Comparison of ENCODE assay signal across 1 cellular context in genomic region chr6:27684264-27685211, GRCh38.
A peak's percentile ranks its signal among the peaks of the same experiment; 100 is the strongest.
TF ChIP-seq lines count a peak whose summit lies in the region.

No MANE protein-coding gene starts in this region.

TF ChIP-seq in HepG2, 621 proteins besides CTCF, POLR2A, EP300 and RAD21 (continued from another document):
- TF ChIP-seq HMGXB3 (CRISPR knock-in tag; IDR thresholded peaks at IDR 0.05; ENCODE audit: borderline replicate concordance): no peak; the same call in 1 of the 2 replicates
- TF ChIP-seq EED (CRISPR knock-in tag; IDR thresholded peaks at IDR 0.05): no peak
- TF ChIP-seq ZNF513 (CRISPR knock-in tag; conservative IDR thresholded peaks at IDR 0.05): no peak
- 0 out of 2 replicates have a peak, but pooled peaks have one; percentile 69 for TF ChIP-seq NFIC (IDR thresholded peaks at IDR 0.05; ENCODE audit: low read length)
- TF ChIP-seq ZSCAN22 (CRISPR knock-in tag; IDR thresholded peaks at IDR 0.05): no peak
- no peak for TF ChIP-seq ZNF180 (CRISPR knock-in tag; IDR thresholded peaks at IDR 0.05; ENCODE audit: borderline replicate concordance, low read depth)
- no peak for TF ChIP-seq PRDM15 (CRISPR knock-in tag; IDR thresholded peaks at IDR 0.05)
- peak; percentile 43; the same call in 1 of the 2 replicates for TF ChIP-seq ZNF777 (CRISPR knock-in tag; IDR thresholded peaks at IDR 0.05)
